ENCODE assay signal across 8 cellular contexts in genomic region chr17:40068129-40068581, GRCh38. TPM values are rescaled to one million over a fixed set of nuclear protein-coding genes. Genes with fewer than 3 reads are reported as not detected.
DNase-seq lines count a peak whose midpoint lies in the region; ATAC-seq and TF ChIP-seq lines count a peak whose summit lies in the region.

No MANE protein-coding gene starts in this region.

- H3K79me2 ChIP-seq in DOHH2 (ENCODE audit: control insufficient read depth, low read length): no peaks in the 10 kb centered on the region

- H3K4me3 ChIP-seq in DOHH2 (ENCODE audit: low read length) (peak overlapping the region; percentile 55), WERI-Rb-1 (ENCODE audit: low read depth, low read length) (no peak overlapping the region), fibroblast of the aortic adventitia (ENCODE audit: low read depth, low read length) (peak overlapping the region; percentile 50)

- H3K9me2 ChIP-seq in DOHH2 (replicated peaks; ENCODE audit: control insufficient read depth, low read length): no peaks in the 10 kb centered on the region

- no peak for DNase-seq in WERI-Rb-1
- no peak for DNase-seq in fibroblast of the aortic adventitia (ENCODE audit: low read depth)
- DNase-seq in renal cortical epithelial cell (ENCODE audit: low read depth): peak; percentile 56
- DNase-seq in NCI-H82 (lab: John Stamatoyannopoulos, UW): no peak
- DNase-seq in HuH-7 (ENCODE audit: low spot score): no peak

- no peaks in the 10 kb centered on the region for H4K20me1 ChIP-seq in DOHH2 (ENCODE audit: control insufficient read depth, insufficient read depth, low read depth, low read length)

- TF ChIP-seq CTCF in DOHH2 (IDR thresholded peaks at IDR 0.05; ENCODE audit: low read depth, low read length, poor library complexity, severe bottlenecking) (no peak), WERI-Rb-1 (IDR thresholded peaks at IDR 0.05; ENCODE audit: low read depth, low read length) (no peak), fibroblast of the aortic adventitia (IDR thresholded peaks at IDR 0.05; ENCODE audit: insufficient read depth, low read length) (no peak)

- H3K27ac ChIP-seq in DOHH2 (ENCODE audit: low read depth, low read length): no peak overlapping the region
- H3K27ac ChIP-seq in WERI-Rb-1: peak overlapping the region; percentile 71

- H3F3A ChIP-seq in DOHH2 (ENCODE audit: control insufficient read depth, insufficient read depth): no peaks in the 10 kb centered on the region

- H3K27me3 ChIP-seq in DOHH2 (ENCODE audit: control insufficient read depth, low read length) (peaks cover 17% of the 10 kb centered on the region), WERI-Rb-1 (ENCODE audit: insufficient read depth, low read depth, severe bottlenecking) (no peaks in the 10 kb centered on the region)

- H3K4me2 ChIP-seq in DOHH2 (ENCODE audit: low read length): peak overlapping the region; percentile 66

- H3K36me3 ChIP-seq in DOHH2 (ENCODE audit: control insufficient read depth, low read length): no peaks in the 10 kb centered on the region
- no peaks in the 10 kb centered on the region; the same call in 1 of the 2 replicates for H3K36me3 ChIP-seq in WERI-Rb-1

- H3K4me1 ChIP-seq in DOHH2 (ENCODE audit: control insufficient read depth, low read length): peaks cover 62% of the 10 kb centered on the region

- H3K9me3 ChIP-seq in DOHH2 (ENCODE audit: control insufficient read depth, insufficient read depth, low read length) (no peaks in the 10 kb centered on the region), WERI-Rb-1 (ENCODE audit: severe bottlenecking) (no peaks in the 10 kb centered on the region)

- no peak for ATAC-seq in GM21786 (IDR thresholded peaks at IDR 0.05; ENCODE audit: unreplicated experiment)
- no peak for ATAC-seq in GM18861 (IDR thresholded peaks at IDR 0.05; ENCODE audit: unreplicated experiment)

RNA-seq across cellular contexts. Expression of gene THRA, which starts 5.4 kb away (rescaled TPM):
- total RNA-seq in fibroblast of the aortic adventitia (ENCODE audit: low replicate concordance): 23.0 and 26.0 TPM in 2 replicates
- 3.5 and 22.0 TPM in 2 replicates for total RNA-seq in renal cortical epithelial cell

RNA-seq across cellular contexts. Expression of gene MED24, which starts 13.9 kb away (rescaled TPM):
- 42.8 and 68.1 TPM in 2 replicates for total RNA-seq in fibroblast of the aortic adventitia (ENCODE audit: low replicate concordance)
- 35.3 and 54.3 TPM in 2 replicates for total RNA-seq in renal cortical epithelial cell

RNA-seq across cellular contexts. Expression of gene NR1D1, which starts 32.2 kb away (rescaled TPM):
- total RNA-seq in fibroblast of the aortic adventitia (ENCODE audit: low replicate concordance) (2.8 and 6.5 TPM in 2 replicates), renal cortical epithelial cell (0.75 TPM in 1 of 2 replicates, not detected in the other)

RNA-seq across cellular contexts. Expression of gene CSF3, which starts 52.9 kb away (rescaled TPM):
- total RNA-seq in fibroblast of the aortic adventitia (ENCODE audit: low replicate concordance) (0.25 TPM in 1 of 2 replicates, not detected in the other), renal cortical epithelial cell (not detected in 2 replicates)

RNA-seq across cellular contexts. Expression of gene MSL1, which starts 53.6 kb away (rescaled TPM):
- total RNA-seq in fibroblast of the aortic adventitia (ENCODE audit: low replicate concordance): 64.1 and 162 TPM in 2 replicates
- 21.9 and 47.7 TPM in 2 replicates for total RNA-seq in renal cortical epithelial cell
